In the genomic region with DNA sequence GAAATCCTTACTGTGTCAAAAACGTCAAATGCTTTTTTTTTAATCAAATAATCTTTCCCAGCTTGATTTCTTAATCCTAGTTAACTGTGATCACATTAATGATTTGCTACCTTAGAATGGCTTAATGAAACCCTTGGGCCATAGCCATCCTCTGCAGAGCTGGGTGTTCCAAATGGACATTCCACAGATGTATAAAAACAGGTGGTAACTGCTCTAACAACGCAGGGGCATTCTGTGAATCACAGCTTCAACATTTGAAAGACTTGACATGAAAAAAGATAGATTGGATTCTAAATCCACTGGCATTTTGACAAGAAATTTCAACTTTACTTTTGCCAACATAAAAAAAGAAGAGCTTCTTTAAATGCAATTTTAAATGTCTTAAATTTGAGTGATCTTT, we compare ENCODE assay signal across 21 cellular contexts.
DNase-seq lines count a peak whose midpoint lies in the region; ATAC-seq, FAIRE-seq and TF ChIP-seq lines count a peak whose summit lies in the region.
"Had no signal": no experiment of that assay in that cellular context is flagged by ENCODE, and none has a peak within 500 bp of the region (broad histone marks: within the 10 kb centered on the region; RNA-seq: fewer than 3 reads in every experiment).

No MANE protein-coding gene starts in this region.

- H3K4me1 ChIP-seq in astrocyte (ENCODE audit: insufficient read depth, low read length) (peaks cover 1% of the 10 kb centered on the region), upper lobe of left lung (no peaks in the 10 kb centered on the region)
- H3K4me1 ChIP-seq: BLaER1 had no signal

- H3K4me3 ChIP-seq in astrocyte (ENCODE audit: insufficient read depth, low read depth, low read length) (no peak overlapping the region), fibroblast of mammary gland (ENCODE audit: control insufficient read depth, low read depth, low read length) (no peak overlapping the region), upper lobe of left lung (no peak overlapping the region)
- H3K4me3 ChIP-seq: A549, BLaER1, PC-9 had no signal

- CTCF ChIA-PET in activated naive CD4-positive, alpha-beta T cell treated with anti-CD3 and anti-CD28 coated beads for 36 hours (lab: Charles Lee): no interaction called here

- H3K27me3 Mint-ChIP-seq in astrocyte (ENCODE audit: low read depth, unreplicated experiment): no peaks in the 10 kb centered on the region
- H3K27me3 Mint-ChIP-seq in activated naive CD4-positive, alpha-beta T cell treated with anti-CD3 and anti-CD28 coated beads for 36 hours (ENCODE audit: low read depth): no peaks in the 10 kb centered on the region

- ATAC-seq in upper lobe of left lung (ENCODE audit: low FRiP score in 2 of 2): no peak
- ATAC-seq: A549; CD8-positive, alpha-beta T cell; HepG2 had no signal

- intact Hi-C loops in activated naive CD4-positive, alpha-beta T cell treated with anti-CD3 and anti-CD28 coated beads for 36 hours (cut with micrococcal nuclease): no loop called here

- H3K9me3 ChIP-seq in astrocyte (ENCODE audit: insufficient read depth, low read depth, low read length) (no peaks in the 10 kb centered on the region), upper lobe of left lung (no peaks in the 10 kb centered on the region)

- no peak overlapping the region for H3K4me3 Mint-ChIP-seq in astrocyte (ENCODE audit: unreplicated experiment)
- no peak overlapping the region for H3K4me3 Mint-ChIP-seq in activated naive CD4-positive, alpha-beta T cell treated with anti-CD3 and anti-CD28 coated beads for 36 hours
- H3K4me3 Mint-ChIP-seq: CD8-positive, alpha-beta T cell had no signal

- FAIRE-seq in astrocyte (lab: Jason Lieb, UNC): no peak
- FAIRE-seq: A549, H54, HepG2 had no signal

- no peaks in the 10 kb centered on the region for H3K36me3 Mint-ChIP-seq in astrocyte (ENCODE audit: low read depth, unreplicated experiment)
- H3K36me3 Mint-ChIP-seq in activated naive CD4-positive, alpha-beta T cell treated with anti-CD3 and anti-CD28 coated beads for 36 hours (ENCODE audit: low read depth): no peaks in the 10 kb centered on the region
- H3K36me3 Mint-ChIP-seq: CD8-positive, alpha-beta T cell had no signal

- no peaks in the 10 kb centered on the region for H3K79me2 ChIP-seq in astrocyte (ENCODE audit: insufficient read depth, low read length)

- H3K36me3 ChIP-seq in astrocyte (ENCODE audit: insufficient read depth, low read length) (no peaks in the 10 kb centered on the region), upper lobe of left lung (no peaks in the 10 kb centered on the region)
- H3K36me3 ChIP-seq: BLaER1 had no signal

- H3K9me3 Mint-ChIP-seq in astrocyte (ENCODE audit: unreplicated experiment): peaks cover 5% of the 10 kb centered on the region
- peaks cover 4% of the 10 kb centered on the region for H3K9me3 Mint-ChIP-seq in activated naive CD4-positive, alpha-beta T cell treated with anti-CD3 and anti-CD28 coated beads for 36 hours

- no peak for TF ChIP-seq EP300 in upper lobe of left lung (IDR thresholded peaks at IDR 0.05)

- no peak overlapping the region for H3K9ac ChIP-seq in astrocyte (ENCODE audit: low read length)
- H3K9ac ChIP-seq: BLaER1 had no signal

- TF ChIP-seq CTCF in astrocyte (IDR thresholded peaks at IDR 0.05; ENCODE audit: insufficient read depth, low read depth, low read length) (no peak), fibroblast of mammary gland (conservative IDR thresholded peaks at IDR 0.05; ENCODE audit: control insufficient read depth, insufficient read depth, low read depth, low read length) (no peak), upper lobe of left lung (IDR thresholded peaks at IDR 0.05) (no peak)

- no peak overlapping the region for H3K27ac Mint-ChIP-seq in astrocyte (ENCODE audit: unreplicated experiment)
- no peak overlapping the region for H3K27ac Mint-ChIP-seq in activated naive CD4-positive, alpha-beta T cell treated with anti-CD3 and anti-CD28 coated beads for 36 hours
- H3K27ac Mint-ChIP-seq: CD8-positive, alpha-beta T cell had no signal

- peaks cover 2% of the 10 kb centered on the region for H3K4me1 Mint-ChIP-seq in astrocyte (ENCODE audit: low read depth, unreplicated experiment)
- no peaks in the 10 kb centered on the region for H3K4me1 Mint-ChIP-seq in activated naive CD4-positive, alpha-beta T cell treated with anti-CD3 and anti-CD28 coated beads for 36 hours (ENCODE audit: low read depth)

- H3K27ac ChIP-seq in astrocyte (ENCODE audit: low read depth, low read length) (no peak overlapping the region), upper lobe of left lung (no peak overlapping the region)
- H3K27ac ChIP-seq: A549, BLaER1, PC-9, RWPE1 had no signal

- no peak overlapping the region for H3K4me2 ChIP-seq in astrocyte (ENCODE audit: low read length)
- H3K4me2 ChIP-seq: A549, BLaER1, PC-9 had no signal

- H3K27me3 ChIP-seq in astrocyte (ENCODE audit: insufficient read depth, low read length): no peaks in the 10 kb centered on the region
- H3K27me3 ChIP-seq in upper lobe of left lung: no peaks in the 10 kb centered on the region
- H3K27me3 ChIP-seq: BLaER1 had no signal

- H4K20me1 ChIP-seq in astrocyte (ENCODE audit: insufficient read depth, low read length): no peaks in the 10 kb centered on the region
- H4K20me1 ChIP-seq: BLaER1 had no signal

- DNase-seq in LHCN-M2 (ENCODE audit: low read depth): peak; percentile 92
- DNase-seq in astrocyte (ENCODE audit: low read depth): peak; percentile 70
- peak; percentile 49 for DNase-seq in fibroblast of mammary gland (ENCODE audit: low read depth)
- peak; percentile 77 for DNase-seq in myocyte (ENCODE audit: low read depth)
- DNase-seq in upper lobe of left lung: no peak
- DNase-seq in activated CD8-positive, alpha-beta memory T cell treated with anti-CD3 and anti-CD28 coated beads, Interleukin-2, amount 50 U/mL, for 48 hours: no peak
- no peak for DNase-seq in activated naive CD4-positive, alpha-beta T cell treated with anti-CD3 and anti-CD28 coated beads for 36 hours
- DNase-seq in iPS-NIHi7 (ENCODE audit: extremely low spot score): no peak
- DNase-seq: CD8-positive, alpha-beta T cell; DMS79; KBM-7; MV-4-11; NCI-H1694 treated with DMSO at 0.1 percent for 48 hours; NCI-H2227 treated with DMSO at 0.1 percent for 48 hours; PC-9; SIG-M5 had no signal

- TF ChIP-seq POLR2A in upper lobe of left lung (IDR thresholded peaks at IDR 0.05): no peak

- no peak overlapping the region for H2AFZ ChIP-seq in astrocyte (ENCODE audit: low read depth, low read length)
- H2AFZ ChIP-seq: PC-9 had no signal

- 70 to 75% methylated on average over 2 of the region's 2 CpGs for WGBS in upper lobe of left lung, 2 donors

Comparison
In these comparisons a context has a peak if more than half of its experiments do, and no peak if none do; other contexts are left out.
1. DNase-seq: peak in LHCN-M2 (single experiment), astrocyte (single experiment), fibroblast of mammary gland (single experiment) and myocyte (single experiment); none in upper lobe of left lung (0 of 2), activated CD8-positive, alpha-beta memory T cell treated with anti-CD3 and anti-CD28 coated beads, Interleukin-2, amount 50 U/mL, for 48 hours (single experiment), activated naive CD4-positive, alpha-beta T cell treated with anti-CD3 and anti-CD28 coated beads for 36 hours (single experiment) and iPS-NIHi7 (single experiment).